ENCODE assay signal across 33 cellular contexts in the genomic region with DNA sequence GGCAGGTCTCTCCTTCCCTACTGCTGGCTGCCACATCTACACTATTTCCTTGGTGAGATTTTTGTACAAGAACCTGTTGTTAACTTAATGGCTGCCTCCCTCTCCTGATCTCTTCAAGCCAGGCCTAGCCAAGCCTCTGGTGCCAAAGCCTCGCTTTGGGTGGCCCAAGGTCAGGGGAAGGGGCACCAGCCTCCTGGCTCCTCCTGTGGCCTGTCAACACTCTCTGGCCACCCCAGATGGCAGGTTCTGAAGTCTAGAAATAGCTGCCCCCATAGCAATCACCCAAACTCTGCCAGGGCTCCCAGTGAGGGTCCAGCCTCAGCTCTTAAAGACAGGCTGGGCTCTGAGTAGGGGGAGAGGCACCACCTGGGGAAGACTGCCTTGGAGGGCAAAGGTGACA. TPM values are rescaled to one million over a fixed set of nuclear protein-coding genes. Genes with fewer than 3 reads are reported as not detected.
"Had no signal": no experiment of that assay in that cellular context is flagged by ENCODE, and none has a peak within 500 bp of the region (broad histone marks: within the 10 kb centered on the region; RNA-seq: fewer than 3 reads in every experiment).

No MANE protein-coding gene starts in this region.

- DNase-seq: activated CD4-positive, alpha-beta memory T cell treated with anti-CD3 and anti-CD28 coated beads for 36 hours; activated CD4-positive, alpha-beta T cell treated with anti-CD3 and anti-CD28 coated beads, Interleukin-2, amount 10 ng/mL, durations not matched to agents 24 days and 14 days; activated CD4-positive, CD25-positive, alpha-beta regulatory T cell treated with anti-CD3 and anti-CD28 coated beads, Interleukin-2, amount 50 U/mL, for 72 hours; activated CD8-positive, alpha-beta memory T cell treated with anti-CD3 and anti-CD28 coated beads, Interleukin-2, amount 50 U/mL, for 4 hours; activated naive CD4-positive, alpha-beta T cell treated with Interleukin-2 at 50 U/mL for 16 hours; activated T-cell treated with anti-CD3 and anti-CD28 coated beads, Interleukin-2, amount 50 U/mL, for 4 hours; dorsolateral prefrontal cortex; hypothalamus; immature natural killer cell; kidney glomerular epithelial cell; mesendoderm; natural killer cell; sigmoid colon; small intestine; stimulated activated CD4-positive, alpha-beta T cell treated with anti-CD3 and anti-CD28 coated beads, Interleukin-1b, Interleukin-23, amount 100 ng/mL, for 48 hours; stimulated activated CD4-positive, alpha-beta T cell treated with anti-CD3 and anti-CD28 coated beads, Interleukin-4, amount 100 ng/mL, for 4 hours; stimulated activated CD8-positive, alpha-beta memory T cell treated with anti-CD3 and anti-CD28 coated beads, Interleukin-4, amount 100 ng/mL, for 48 hours; stimulated activated naive CD4-positive, alpha-beta T cell; T-helper 2 cell; testis; transverse colon had no signal

- H3K9me3 ChIP-seq: gastroesophageal sphincter, sigmoid colon, testis, transverse colon had no signal

- H3K4me3 ChIP-seq: coronary artery, dorsolateral prefrontal cortex, gastroesophageal sphincter, lung, sigmoid colon, testis, transverse colon had no signal

- H3K27me3 ChIP-seq: dorsolateral prefrontal cortex, gastroesophageal sphincter, sigmoid colon, testis, transverse colon had no signal

- ATAC-seq: activated T-helper 17 cell treated with anti-CD3 and anti-CD28 coated beads, Interleukin-2, amount 50 U/mL, for 72 hours; gastroesophageal sphincter; left lobe of liver; natural killer cell had no signal

- H3K27ac ChIP-seq: coronary artery, dorsolateral prefrontal cortex, gastroesophageal sphincter, sigmoid colon, testis, transverse colon had no signal

RNA-seq across cellular contexts. Expression of a gene that starts 8.4 kb away (rescaled TPM):
- total RNA-seq: activated CD4-positive, alpha-beta memory T cell treated with anti-CD3 and anti-CD28 coated beads for 36 hours; activated CD4-positive, alpha-beta T cell treated with anti-CD3 and anti-CD28 coated beads, Interleukin-2, amount 10 ng/mL, durations not matched to agents 24 days and 14 days; activated CD8-positive, alpha-beta memory T cell treated with anti-CD3 and anti-CD28 coated beads for 36 hours; bronchial epithelial cell; endothelial cell of umbilical vein; fibroblast of lung; fibroblast of villous mesenchyme; gastroesophageal sphincter; left lobe of liver; mononuclear cell; natural killer cell; osteocyte; sigmoid colon; transverse colon had no signal
- polyA plus RNA-seq: endothelial cell of umbilical vein, fibroblast of lung, immature natural killer cell had no signal

RNA-seq across cellular contexts. Expression of a gene that starts 16.1 kb away (rescaled TPM):
- total RNA-seq: mononuclear cell had no signal
